In the genomic region with DNA sequence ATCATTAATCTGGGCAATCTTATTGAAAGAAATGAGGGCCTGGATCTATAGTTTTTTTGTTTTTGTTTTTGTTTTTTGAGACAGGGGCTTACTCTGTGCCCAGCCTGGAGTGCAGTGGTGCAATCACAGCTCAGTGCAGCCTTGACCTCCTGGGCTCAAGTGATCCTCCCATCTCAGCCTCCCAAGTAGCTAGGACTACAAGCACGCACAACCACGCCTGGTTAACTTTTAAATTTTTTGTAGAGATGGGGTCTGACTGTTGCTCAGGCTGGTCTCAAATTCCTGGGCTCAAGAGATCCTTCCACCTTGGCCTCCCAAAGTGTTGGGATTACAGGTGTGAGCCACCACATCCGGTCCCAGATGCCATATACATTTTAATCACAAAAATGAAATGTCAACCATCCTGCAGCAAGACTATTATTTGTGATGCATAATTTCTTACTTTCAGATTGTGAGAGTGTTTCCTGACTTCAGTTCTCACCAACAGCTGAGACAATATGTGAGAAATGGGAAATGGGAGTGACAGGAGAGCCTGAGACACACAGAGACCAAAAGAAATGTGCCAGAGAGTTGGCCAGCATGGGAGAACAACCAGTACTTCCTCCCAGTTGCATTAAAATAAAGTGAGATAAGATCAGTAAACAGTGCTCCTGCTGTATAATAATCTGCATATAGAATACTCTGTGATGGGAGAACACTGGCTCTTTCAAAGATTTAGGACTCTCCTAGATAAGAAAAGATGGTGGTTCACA, we compare ENCODE assay signal across 14 cellular contexts.
DNase-seq lines count a peak whose midpoint lies in the region; ATAC-seq and TF ChIP-seq lines count a peak whose summit lies in the region.
"Had no signal": no experiment of that assay in that cellular context is flagged by ENCODE, and none has a peak within 500 bp of the region (broad histone marks: within the 10 kb centered on the region; RNA-seq: fewer than 3 reads in every experiment).

No MANE protein-coding gene starts in this region.

- no peak overlapping the region for H3K4me3 Mint-ChIP-seq in stimulated activated effector memory CD8-positive, alpha-beta T cell treated with anti-CD3 and anti-CD28 coated beads, Interleukin-12 subunit alpha, Interleukin-12 subunit beta, amount 100 ng/mL, for 72 hours

- no peak for TF ChIP-seq CTCF in tibial artery (IDR thresholded peaks at IDR 0.05)

- no peaks in the 10 kb centered on the region for H3K27me3 ChIP-seq in tibial artery
- H3K27me3 ChIP-seq: upper lobe of left lung had no signal

- intact Hi-C loops in tibial artery (cut with DNase I; ENCODE audit: low total_unique reads) = no loop called here

- no peaks in the 10 kb centered on the region for H3K36me3 ChIP-seq in tibial artery
- H3K36me3 ChIP-seq: upper lobe of left lung had no signal

- peaks cover 0 to 9% of the 10 kb centered on the region in 2 donors for H3K36me3 Mint-ChIP-seq in activated naive CD4-positive, alpha-beta T cell treated with anti-CD3 and anti-CD28 coated beads, Interleukin-2, amount 50 U/mL, for 72 hours
- H3K36me3 Mint-ChIP-seq in stimulated activated effector memory CD8-positive, alpha-beta T cell treated with anti-CD3 and anti-CD28 coated beads, Interleukin-12 subunit alpha, Interleukin-12 subunit beta, amount 100 ng/mL, for 72 hours = no peaks in the 10 kb centered on the region

- H3K27ac Mint-ChIP-seq in activated naive CD4-positive, alpha-beta T cell treated with anti-CD3 and anti-CD28 coated beads, Interleukin-2, amount 50 U/mL, for 72 hours = peak overlapping the region; percentile 44 to 64
- peak overlapping the region; percentile 58 for H3K27ac Mint-ChIP-seq in stimulated activated effector memory CD8-positive, alpha-beta T cell treated with anti-CD3 and anti-CD28 coated beads, Interleukin-12 subunit alpha, Interleukin-12 subunit beta, amount 100 ng/mL, for 72 hours

- no peaks in the 10 kb centered on the region for H3K9me3 Mint-ChIP-seq in activated naive CD4-positive, alpha-beta T cell treated with anti-CD3 and anti-CD28 coated beads, Interleukin-2, amount 50 U/mL, for 72 hours
- H3K9me3 Mint-ChIP-seq in stimulated activated effector memory CD8-positive, alpha-beta T cell treated with anti-CD3 and anti-CD28 coated beads, Interleukin-12 subunit alpha, Interleukin-12 subunit beta, amount 100 ng/mL, for 72 hours = no peaks in the 10 kb centered on the region

- no peak for ATAC-seq in activated naive CD4-positive, alpha-beta T cell treated with anti-CD3 and anti-CD28 coated beads, Interleukin-2, amount 50 U/mL, for 72 hours
- no peak for ATAC-seq in stimulated activated effector memory CD8-positive, alpha-beta T cell treated with anti-CD3 and anti-CD28 coated beads, Interleukin-12 subunit alpha, Interleukin-12 subunit beta, amount 100 ng/mL, for 72 hours
- ATAC-seq: esophagus mucosa had no signal

- peaks cover 0 to 19% (median 16%) of the 10 kb centered on the region in 4 donors for H3K4me1 ChIP-seq in tibial artery

- peaks cover 26% of the 10 kb centered on the region for H3K4me1 Mint-ChIP-seq in stimulated activated effector memory CD8-positive, alpha-beta T cell treated with anti-CD3 and anti-CD28 coated beads, Interleukin-12 subunit alpha, Interleukin-12 subunit beta, amount 100 ng/mL, for 72 hours

- H3K27ac ChIP-seq in tibial artery = no peak overlapping the region

- in situ Hi-C loops in ACHN (cut with HindIII; ENCODE audit: low pct_ligation_motif_present, low pct_unique_long_range_greater_than_20kb, low sequenced_read_pairs) = no loop called here

- no peak overlapping the region for H3K4me3 ChIP-seq in tibial artery
- H3K4me3 ChIP-seq: lung, upper lobe of left lung had no signal

- no peaks in the 10 kb centered on the region for H3K9me3 ChIP-seq in tibial artery
- H3K9me3 ChIP-seq: upper lobe of left lung had no signal

- DNase-seq in activated naive CD4-positive, alpha-beta T cell treated with anti-CD3 and anti-CD28 coated beads, Interleukin-2, amount 50 U/mL, for 72 hours (ENCODE audit: low spot score in 2 of 2) = no peak
- no peak for DNase-seq in activated naive CD4-positive, alpha-beta T cell (lab: John Stamatoyannopoulos, UW)
- DNase-seq in MV-4-11 (lab: John Stamatoyannopoulos, UW) (peak; percentile 6), dermis blood vessel endothelial cell (peak; percentile 78), tibial artery (no peak), NCI-H1417 treated with DMSO at 0.1 percent for 48 hours (lab: John Stamatoyannopoulos, UW) (no peak), ACHN (no peak)
- no peak for DNase-seq in stimulated activated effector memory CD8-positive, alpha-beta T cell treated with anti-CD3 and anti-CD28 coated beads, Interleukin-12 subunit alpha, Interleukin-12 subunit beta, amount 100 ng/mL, for 72 hours (ENCODE audit: low spot score in 2 of 2)
- DNase-seq: activated CD4-positive, CD25-positive, alpha-beta regulatory T cell; Karpas-422; occipital lobe; upper lobe of left lung had no signal

Comparison
In these comparisons a context has a peak if more than half of its experiments do, and no peak if none do; other contexts are left out.
1. DNase-seq: peak in MV-4-11 (single experiment) and dermis blood vessel endothelial cell (single experiment); none in activated naive CD4-positive, alpha-beta T cell treated with anti-CD3 and anti-CD28 coated beads, Interleukin-2, amount 50 U/mL, for 72 hours (0 of 2), activated naive CD4-positive, alpha-beta T cell (0 of 4), stimulated activated effector memory CD8-positive, alpha-beta T cell treated with anti-CD3 and anti-CD28 coated beads, Interleukin-12 subunit alpha, Interleukin-12 subunit beta, amount 100 ng/mL, for 72 hours (0 of 2), tibial artery (0 of 2), NCI-H1417 treated with DMSO at 0.1 percent for 48 hours (single experiment) and ACHN (single experiment).